8 cellular contexts compared by ENCODE assay signal in genomic region chr15:42457445-42458442, GRCh38. TPM values are rescaled to one million over a fixed set of nuclear protein-coding genes. Genes with fewer than 3 reads are reported as not detected.
DNase-seq lines count a peak whose midpoint lies in the region; ATAC-seq, FAIRE-seq and TF ChIP-seq lines count a peak whose summit lies in the region.

No MANE protein-coding gene starts in this region.

- H3K27me3 ChIP-seq in WERI-Rb-1 (ENCODE audit: insufficient read depth, low read depth, severe bottlenecking), result no peaks in the 10 kb centered on the region

- H3K4me3 ChIP-seq in coronary artery (peak overlapping the region; percentile 63), WERI-Rb-1 (ENCODE audit: low read depth, low read length) (no peak overlapping the region)

- peak; percentile 65 for FAIRE-seq in A204.1 (lab: Jason Lieb, UNC)

- ATAC-seq in left lobe of liver, result peak; percentile 69

- H3K9me3 ChIP-seq in WERI-Rb-1 (ENCODE audit: severe bottlenecking), result no peaks in the 10 kb centered on the region

- TF ChIP-seq CTCF in coronary artery (IDR thresholded peaks at IDR 0.05), result no peak
- no peak for TF ChIP-seq CTCF in WERI-Rb-1 (IDR thresholded peaks at IDR 0.05; ENCODE audit: low read depth, low read length)

- DNase-seq in GM19238 (ENCODE audit: insufficient read length, low spot score) (peak; percentile 26), HS-27A (ENCODE audit: low read depth) (peak; percentile 59), coronary artery (ENCODE audit: low spot score) (peak; percentile 86), left lobe of liver (ENCODE audit: low spot score) (no peak), WERI-Rb-1 (no peak), DMS53 (lab: John Stamatoyannopoulos, UW) (no peak)

- H3K27ac ChIP-seq in coronary artery (peak overlapping the region; percentile 83 to 89), temporal lobe (ENCODE audit: low read depth, low read length) (peak overlapping the region; percentile 64), WERI-Rb-1 (no peak overlapping the region)

- H3K36me3 ChIP-seq in WERI-Rb-1, result peaks cover 10% of the 10 kb centered on the region

RNA-seq across cellular contexts. Expression of gene ZNF106, which starts 33.2 kb away (rescaled TPM):
- total RNA-seq in left lobe of liver, result 20.2 TPM
- 41.6 TPM for total RNA-seq in temporal lobe

RNA-seq across cellular contexts. Expression of gene SNAP23, which starts 37.7 kb away (rescaled TPM):
- total RNA-seq in left lobe of liver (23.4 TPM), temporal lobe (12.0 TPM)

Comparison
In these comparisons a context has a peak if more than half of its experiments do, and no peak if none do; other contexts are left out.
1. DNase-seq: peak in GM19238 (single experiment), HS-27A (single experiment) and coronary artery (single experiment); none in left lobe of liver (single experiment), WERI-Rb-1 (single experiment) and DMS53 (single experiment).